In genomic region chr20:63947638-63948456, GRCh38 we compare ENCODE assay signal across 7 cellular contexts. TPM values are rescaled to one million over a fixed set of nuclear protein-coding genes. Genes with fewer than 3 reads are reported as not detected.
DNase-seq lines count a peak whose midpoint lies in the region; ATAC-seq and TF ChIP-seq lines count a peak whose summit lies in the region.

No MANE protein-coding gene starts in this region.

- peak overlapping the region; percentile 77 for H3K4me3 Mint-ChIP-seq in activated B cell treated with CpG ODN at 0.5 μM for 24 hours

- TF ChIP-seq CTCF in activated B cell treated with CpG ODN at 0.5 μM for 24 hours (IDR thresholded peaks at IDR 0.05): no peak

- POLR2A ChIA-PET in activated B cell treated with CpG ODN at 0.5 μM for 24 hours (lab: Charles Lee): no interaction called here

- no peaks in the 10 kb centered on the region for H3K27me3 Mint-ChIP-seq in activated B cell treated with CpG ODN at 0.5 μM for 24 hours

- H3K27ac Mint-ChIP-seq in activated B cell treated with CpG ODN at 0.5 μM for 24 hours: peak overlapping the region; percentile 83

- H3K4me1 Mint-ChIP-seq in activated B cell treated with CpG ODN at 0.5 μM for 24 hours: peaks cover 57% of the 10 kb centered on the region

- ATAC-seq in activated B cell treated with CpG ODN at 0.5 μM for 24 hours (ENCODE audit: low read depth): peak; percentile 19
- ATAC-seq in GM21576 (IDR thresholded peaks at IDR 0.05; ENCODE audit: unreplicated experiment): no peak

- CTCF ChIA-PET in activated B cell treated with CpG ODN at 0.5 μM for 24 hours (lab: Charles Lee): no interaction called here

- H3K36me3 Mint-ChIP-seq in activated B cell treated with CpG ODN at 0.5 μM for 24 hours (ENCODE audit: low read depth): peaks cover 24% of the 10 kb centered on the region

- peak overlapping the region in 1 of 7 experiments; percentile 9 for H3K4me3 ChIP-seq in skin epidermis

- intact Hi-C loops in activated B cell treated with CpG ODN at 0.5 μM for 24 hours (cut with micrococcal nuclease): no loop called here

- peak overlapping the region in 11 of 21 experiments; percentile 8 to 75 (median 41) for H3K27ac ChIP-seq in skin epidermis

- DNase-seq in DMS53 treated with DMSO at 0.1 percent for 48 hours (lab: John Stamatoyannopoulos, UW; ENCODE audit: unreplicated experiment): peak; percentile 59
- no peak for DNase-seq in activated B cell treated with CpG ODN at 0.5 μM for 24 hours
- DNase-seq in germinal center (ENCODE audit: low spot score): peak; percentile 44
- no peak for DNase-seq in COR-L47 (lab: John Stamatoyannopoulos, UW)
- DNase-seq in HK-2 (ENCODE audit: unreplicated experiment): no peak

- no peaks in the 10 kb centered on the region for H3K9me3 Mint-ChIP-seq in activated B cell treated with CpG ODN at 0.5 μM for 24 hours

RNA-seq across cellular contexts. Expression of gene UCKL1, which starts 8.4 kb away (rescaled TPM):
- 43.6 and 49.7 TPM in 2 replicates for total RNA-seq in activated B cell treated with CpG ODN at 0.5 μM for 24 hours

RNA-seq across cellular contexts. Expression of gene ZNF512B, which starts 21.9 kb away (rescaled TPM):
- total RNA-seq in activated B cell treated with CpG ODN at 0.5 μM for 24 hours: 10.2 and 12.0 TPM in 2 replicates

RNA-seq across cellular contexts. Expression of gene SAMD10, which starts 31.6 kb away (rescaled TPM):
- total RNA-seq in activated B cell treated with CpG ODN at 0.5 μM for 24 hours: 6.8 and 9.0 TPM in 2 replicates

RNA-seq across cellular contexts. Expression of gene PRPF6, which starts 33.1 kb away (rescaled TPM):
- 75.7 and 75.8 TPM in 2 replicates for total RNA-seq in activated B cell treated with CpG ODN at 0.5 μM for 24 hours

RNA-seq across cellular contexts. Expression of gene DNAJC5, which starts 52.9 kb away (rescaled TPM):
- total RNA-seq in activated B cell treated with CpG ODN at 0.5 μM for 24 hours: 27.5 and 28.6 TPM in 2 replicates

Comparison
In these comparisons a context has a peak if more than half of its experiments do, and no peak if none do; other contexts are left out.
1. DNase-seq: peak in DMS53 treated with DMSO at 0.1 percent for 48 hours (single experiment) and germinal center (single experiment); none in activated B cell treated with CpG ODN at 0.5 μM for 24 hours (single experiment), COR-L47 (single experiment) and HK-2 (single experiment).